28 cellular contexts compared by ENCODE assay signal in the genomic region with DNA sequence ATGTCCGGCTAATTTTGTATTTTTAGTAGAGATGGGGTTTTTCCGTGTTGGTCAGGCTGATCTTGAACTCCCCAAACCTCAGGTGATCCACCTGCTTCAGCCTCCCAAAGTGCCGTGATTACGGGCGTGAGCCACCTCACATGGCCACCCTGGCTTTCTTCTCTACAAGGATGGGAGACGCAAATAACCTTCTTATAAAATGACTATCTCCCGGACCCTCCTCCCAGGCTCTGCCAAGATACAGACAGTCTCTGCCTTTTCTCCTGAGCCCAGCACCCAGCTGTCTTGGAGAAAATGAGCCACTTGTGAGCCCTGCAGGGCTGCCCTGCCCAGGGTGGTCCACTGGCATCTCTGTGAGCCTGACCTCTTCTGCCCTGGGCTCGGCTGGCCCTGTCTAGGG.
"Had no signal": no experiment of that assay in that cellular context is flagged by ENCODE, and none has a peak within 500 bp of the region (broad histone marks: within the 10 kb centered on the region; RNA-seq: fewer than 3 reads in every experiment).

No MANE protein-coding gene starts in this region.

- H3K4me1 ChIP-seq: colonic mucosa, esophagus muscularis mucosa, esophagus squamous epithelium, foreskin keratinocyte, gastrocnemius medialis, gastroesophageal sphincter, heart left ventricle had no signal

- H3K27me3 ChIP-seq: colonic mucosa, foreskin keratinocyte had no signal

- FAIRE-seq: colon, endometrium, endothelial cell of umbilical vein, frontal cortex had no signal

- H3K9me3 ChIP-seq: colonic mucosa, esophagus muscularis mucosa, esophagus squamous epithelium, gastrocnemius medialis, gastroesophageal sphincter, heart left ventricle had no signal

- H3K4me3 ChIP-seq: colonic mucosa, coronary artery, dorsolateral prefrontal cortex, esophagus muscularis mucosa, esophagus squamous epithelium, gastrocnemius medialis, gastroesophageal sphincter, heart left ventricle had no signal

- H3K4me3 Mint-ChIP-seq: dendritic cell treated with granulocyte-macrophage colony-stimulating factor and Interleukin-4, amounts not matched to agents 40 ng/mL and 50 ng/mL, for 4 days; effector memory CD8-positive, alpha-beta T cell; endodermal cell had no signal

- H3K27ac ChIP-seq: colonic mucosa, coronary artery, dorsolateral prefrontal cortex, epithelial cell of prostate, esophagus muscularis mucosa, esophagus squamous epithelium, foreskin keratinocyte, gastrocnemius medialis, gastroesophageal sphincter, heart left ventricle had no signal

- H3K36me3 ChIP-seq: colonic mucosa, esophagus muscularis mucosa, esophagus squamous epithelium, gastrocnemius medialis, gastroesophageal sphincter, heart left ventricle had no signal

- ATAC-seq: effector memory CD8-positive, alpha-beta T cell; esophagus mucosa; foreskin keratinocyte; gastrocnemius medialis; gastroesophageal sphincter; heart left ventricle had no signal

- DNase-seq: colonic mucosa; cortex of kidney; dermis blood vessel endothelial cell; dorsolateral prefrontal cortex; effector CD4-positive, alpha-beta T cell; effector CD8-positive, alpha-beta T cell; effector memory CD4-positive, alpha-beta T cell; effector memory CD8-positive, alpha-beta T cell; endodermal cell; erythroblast; esophagus squamous epithelium; foreskin fibroblast; foreskin keratinocyte; foreskin melanocyte; gastrocnemius medialis; glutamatergic neuron; head of caudate nucleus; heart left ventricle had no signal

- H3K27ac Mint-ChIP-seq: dendritic cell treated with granulocyte-macrophage colony-stimulating factor and Interleukin-4, amounts not matched to agents 40 ng/mL and 50 ng/mL, for 4 days; effector memory CD8-positive, alpha-beta T cell; endodermal cell had no signal

- H3K4me1 Mint-ChIP-seq: endodermal cell had no signal

- H3K9me3 Mint-ChIP-seq: dendritic cell treated with granulocyte-macrophage colony-stimulating factor and Interleukin-4, amounts not matched to agents 40 ng/mL and 50 ng/mL, for 4 days; effector memory CD8-positive, alpha-beta T cell; endodermal cell had no signal
